8 cellular contexts compared by ENCODE assay signal in the genomic region with DNA sequence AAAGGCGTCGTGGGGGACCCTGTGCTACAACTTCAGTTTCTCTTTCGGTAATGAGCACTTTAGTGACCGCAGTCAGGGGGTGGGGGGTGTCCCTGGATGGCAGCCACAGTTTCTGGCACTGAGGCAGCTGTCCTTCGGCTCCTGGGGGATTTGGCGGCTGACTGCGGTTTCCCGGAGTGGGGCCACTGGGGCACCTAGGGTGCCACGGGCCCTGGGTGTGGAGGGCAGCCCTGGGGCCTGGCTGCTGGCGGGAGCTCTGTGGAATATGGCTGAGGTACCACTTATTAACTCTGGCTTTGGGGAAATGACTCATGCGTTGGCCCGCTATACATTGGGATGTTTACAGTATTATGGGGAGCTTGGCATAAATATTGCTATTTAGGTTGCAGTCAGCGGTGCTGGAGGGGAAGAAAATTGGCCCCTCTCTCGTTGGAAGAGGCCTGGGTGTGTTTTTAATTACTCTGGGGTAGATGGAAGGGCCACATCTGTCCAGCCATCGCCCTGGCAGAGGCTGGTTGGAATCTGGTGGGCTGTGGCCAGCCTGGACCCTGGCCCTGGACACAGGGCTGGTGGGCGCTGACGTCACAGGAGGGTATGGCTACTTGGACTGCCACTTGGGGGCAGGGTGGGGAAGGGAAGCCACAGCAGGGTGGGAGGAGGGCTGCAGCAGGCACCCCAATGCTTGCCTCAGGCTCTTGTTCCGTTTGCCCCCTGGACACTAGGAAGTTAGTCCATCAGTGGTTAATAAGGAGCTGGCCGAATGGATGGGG. TPM values are rescaled to one million over a fixed set of nuclear protein-coding genes. Genes with fewer than 3 reads are reported as not detected.
DNase-seq lines count a peak whose midpoint lies in the region; TF ChIP-seq lines count a peak whose summit lies in the region.

No MANE protein-coding gene starts in this region.

- DNase-seq in activated CD4-positive, alpha-beta T cell treated with anti-CD3 and anti-CD28 coated beads, Interleukin-2, amount 50 U/mL, for 48 hours = peak; percentile 54 to 67
- DNase-seq in activated CD4-positive, alpha-beta T cell treated with anti-CD3 and anti-CD28 coated beads, Interleukin-2, amount 50 U/mL, for 1 hour = no peak
- DNase-seq in Peyer's patch (peak in 1 of 3 donors; percentile 59), epithelial cell of esophagus (ENCODE audit: low read depth) (peak; percentile 27), thyroid gland (no peak), NCI-H1048 (lab: John Stamatoyannopoulos, UW) (no peak), AML-193 (lab: John Stamatoyannopoulos, UW) (no peak)
- peak; percentile 21 to 30 for DNase-seq in stimulated activated CD8-positive, alpha-beta memory T cell treated with anti-CD3 and anti-CD28 coated beads, Interleukin-15, amount 100 ng/mL, for 48 hours (ENCODE audit: low read depth in 2 of 2)

- H3K4me1 ChIP-seq in Peyer's patch (peaks cover 0 to 48% (median 8%) of the 10 kb centered on the region in 4 donors), thyroid gland (peaks cover 11 to 24% of the 10 kb centered on the region in 2 donors)

- TF ChIP-seq POLR2A in Peyer's patch (IDR thresholded peaks at IDR 0.05) (no peak), thyroid gland (IDR thresholded peaks at IDR 0.05) (no peak)

- H3K4me3 ChIP-seq in Peyer's patch (peak overlapping the region in 3 of 4 donors; percentile 18 to 70 (median 66)), epithelial cell of esophagus (ENCODE audit: low read length) (no peak overlapping the region), thyroid gland (replicated peaks in 1 of 3) (no peak overlapping the region)

- intact Hi-C loops in thyroid gland (cut with DNase I) = no loop called here

- TF ChIP-seq CTCF in Peyer's patch (IDR thresholded peaks at IDR 0.05) (no peak), epithelial cell of esophagus (IDR thresholded peaks at IDR 0.05; ENCODE audit: insufficient read depth, low read depth, low read length, missing control alignments) (no peak), thyroid gland (IDR thresholded peaks at IDR 0.05) (no peak)

- no peaks in the 10 kb centered on the region for H3K9me3 ChIP-seq in Peyer's patch
- H3K9me3 ChIP-seq in thyroid gland = no peaks in the 10 kb centered on the region

- H3K27ac ChIP-seq in Peyer's patch (peak overlapping the region in 3 of 4 donors; percentile 9 to 41 (median 31)), thyroid gland (no peak overlapping the region)

- 83 to 89% methylated on average over 15 to 19 of the region's 19 CpGs for WGBS in thyroid gland, 2 donors

- H3K36me3 ChIP-seq in Peyer's patch (no peaks in the 10 kb centered on the region), thyroid gland (no peaks in the 10 kb centered on the region)

- H3K27me3 ChIP-seq in Peyer's patch = no peaks in the 10 kb centered on the region
- H3K27me3 ChIP-seq in thyroid gland = no peaks in the 10 kb centered on the region

RNA-seq across cellular contexts. Expression of a gene that starts 2.0 kb away (rescaled TPM):
- total RNA-seq in Peyer's patch (10 to 100 TPM; 24.5 to 71.0 (median 53.9) TPM), thyroid gland (10 to 100 TPM in 3 of 4 donors, 1 to 10 TPM in 1; 7.5 to 27.3 (median 23.8) TPM)

RNA-seq across cellular contexts. Expression of a gene that starts 59.7 kb away (rescaled TPM):
- total RNA-seq in Peyer's patch (100 to 1,000 TPM in 2 of 4 donors, 10 to 100 TPM in 2; 54.3 to 107 (median 86.1) TPM), thyroid gland (100 to 1,000 TPM in 3 of 4 donors, 10 to 100 TPM in 1; 83.4 to 258 (median 146) TPM)

Comparison
In these comparisons a context has a peak if more than half of its experiments do, and no peak if none do; other contexts are left out.
1. DNase-seq: peak in activated CD4-positive, alpha-beta T cell treated with anti-CD3 and anti-CD28 coated beads, Interleukin-2, amount 50 U/mL, for 48 hours (2 of 2), epithelial cell of esophagus (single experiment) and stimulated activated CD8-positive, alpha-beta memory T cell treated with anti-CD3 and anti-CD28 coated beads, Interleukin-15, amount 100 ng/mL, for 48 hours (2 of 2); none in activated CD4-positive, alpha-beta T cell treated with anti-CD3 and anti-CD28 coated beads, Interleukin-2, amount 50 U/mL, for 1 hour (single experiment), thyroid gland (0 of 2), NCI-H1048 (single experiment) and AML-193 (0 of 2).
2. H3K27ac ChIP-seq: peak in Peyer's patch (3 of 4); none in thyroid gland (0 of 3).
3. H3K4me3 ChIP-seq: peak in Peyer's patch (3 of 4); none in epithelial cell of esophagus (single experiment) and thyroid gland (0 of 3).